Comparison of ENCODE assay signal across 9 cellular contexts in the genomic region with DNA sequence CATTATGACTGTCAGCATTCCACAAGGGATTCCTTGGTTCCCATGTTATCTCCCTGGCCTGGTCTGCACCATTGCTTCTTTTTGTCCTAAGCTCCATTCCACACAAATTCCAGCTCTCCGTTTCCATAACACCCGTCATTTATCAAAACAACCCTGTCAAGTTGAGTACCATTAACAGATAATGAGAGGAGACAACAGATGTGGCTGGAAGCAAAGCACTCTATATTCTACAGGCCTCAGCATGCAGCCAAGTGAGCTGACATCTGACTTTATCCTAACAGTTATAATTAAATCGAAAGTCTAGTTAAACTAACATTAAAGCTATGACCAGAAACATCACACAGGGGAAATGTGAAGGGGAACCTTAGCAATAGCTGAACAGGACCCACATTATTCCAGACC.
DNase-seq lines count a peak whose midpoint lies in the region; ATAC-seq and TF ChIP-seq lines count a peak whose summit lies in the region.
"Had no signal": no experiment of that assay in that cellular context is flagged by ENCODE, and none has a peak within 500 bp of the region (broad histone marks: within the 10 kb centered on the region; RNA-seq: fewer than 3 reads in every experiment).

No MANE protein-coding gene starts in this region.

- H3K4me3 ChIP-seq in IMR-90 (ENCODE audit: insufficient read depth, low read depth, low read length) = no peak overlapping the region
- H3K4me3 ChIP-seq in fibroblast of pulmonary artery (replicated peaks; ENCODE audit: low read depth, low read length) = no peak overlapping the region
- no peak overlapping the region for H3K4me3 ChIP-seq in CD8-positive, alpha-beta memory T cell (ENCODE audit: low read length)

- H3K18ac ChIP-seq in IMR-90 (ENCODE audit: low read depth, low read length) = peak overlapping the region; percentile 0; the same call in 1 of the 2 replicates

- H3K14ac ChIP-seq in IMR-90 (replicated peaks; ENCODE audit: low read depth, low read length) = peak overlapping the region; percentile 75

- H3K27ac Mint-ChIP-seq in stimulated activated naive B cell treated with anti-CD40 and anti-IgM and Interleukin-4, amounts not matched to agents 10 μg/mL and 1 μg/mL and 100 μg/mL, for 72 hours = peak overlapping the region; percentile 16
- no peak overlapping the region for H3K27ac Mint-ChIP-seq in CD8-positive, alpha-beta memory T cell

- H4K5ac ChIP-seq in IMR-90 (ENCODE audit: low read depth, low read length) = no peak overlapping the region

- H4K91ac ChIP-seq in IMR-90 (ENCODE audit: insufficient read depth, low read depth, low read length) = no peak overlapping the region

- peak overlapping the region; percentile 49; the same call in 1 of the 2 replicates for H3K4me2 ChIP-seq in IMR-90 (ENCODE audit: low read depth, low read length)

- H2AK5ac ChIP-seq in IMR-90 (ENCODE audit: low read depth, low read length) = peak overlapping the region; percentile 38; the same call in 1 of the 2 replicates

- H3K23ac ChIP-seq in IMR-90 (ENCODE audit: low read depth, low read length) = no peak overlapping the region; the same call in 1 of the 2 replicates

- peak overlapping the region; percentile 58; the same call in 1 of the 2 replicates for H2BK120ac ChIP-seq in IMR-90 (ENCODE audit: low read depth, low read length)

- no peak for TF ChIP-seq RAD21 in IMR-90 (IDR thresholded peaks at IDR 0.05; ENCODE audit: low read length)

- H2BK15ac ChIP-seq in IMR-90 (ENCODE audit: low read depth, low read length) = peak overlapping the region; percentile 57; the same call in 1 of the 3 replicates

- peaks cover 6% of the 10 kb centered on the region for H3K9me1 ChIP-seq in IMR-90 (ENCODE audit: insufficient read depth, low read length)

- no peaks in the 10 kb centered on the region for H3K27me3 Mint-ChIP-seq in stimulated activated naive B cell treated with anti-CD40 and anti-IgM and Interleukin-4, amounts not matched to agents 10 μg/mL and 1 μg/mL and 100 μg/mL, for 72 hours
- peaks cover 19 to 32% of the 10 kb centered on the region in 2 donors for H3K27me3 Mint-ChIP-seq in CD8-positive, alpha-beta memory T cell

- no peak for TF ChIP-seq POLR2A in IMR-90 (IDR thresholded peaks at IDR 0.05; ENCODE audit: low read depth, low read length)

- no TSS peak for BruUV-seq in IMR-90 (replicated peaks; lab: Mats Ljungman, UMichigan)

- dilution Hi-C loops in IMR-90 (cut with HindIII; ENCODE audit: low sequenced_read_pairs, unreplicated experiment) = no loop called here

- peaks cover 3 to 4% of the 10 kb centered on the region in 2 donors for H3K9me3 Mint-ChIP-seq in stimulated activated naive B cell treated with anti-CD40 and anti-IgM and Interleukin-4, amounts not matched to agents 10 μg/mL and 1 μg/mL and 100 μg/mL, for 72 hours
- H3K9me3 Mint-ChIP-seq in CD8-positive, alpha-beta memory T cell = peaks cover 0 to 1% (median 0%) of the 10 kb centered on the region in 5 donors

- in situ Hi-C loops in IMR-90 (cut with MboI; ENCODE audit: low sequenced_read_pairs) = loop anchor here (25.0 kb wide), 1 partner anchor 720 kb away; no protein-coding TSS in a partner anchor
- in situ Hi-C loops in KBM-7 (cut with MboI; ENCODE audit: low pct_unique_long_range_greater_than_20kb, low sequenced_read_pairs) = no loop called here

- H3K4me1 ChIP-seq in IMR-90 (ENCODE audit: control insufficient read depth, insufficient read depth, low read length) = peaks cover 8% of the 10 kb centered on the region
- H3K4me1 ChIP-seq in CD8-positive, alpha-beta memory T cell (ENCODE audit: insufficient read depth, low read length) = peaks cover 12% of the 10 kb centered on the region

- no peak overlapping the region for H2AK9ac ChIP-seq in IMR-90 (replicated peaks; ENCODE audit: low read depth, low read length, poor library complexity)

- peaks cover 3 to 8% of the 10 kb centered on the region in 2 donors for H3K36me3 Mint-ChIP-seq in stimulated activated naive B cell treated with anti-CD40 and anti-IgM and Interleukin-4, amounts not matched to agents 10 μg/mL and 1 μg/mL and 100 μg/mL, for 72 hours
- H3K36me3 Mint-ChIP-seq in CD8-positive, alpha-beta memory T cell = peaks cover 0 to 2% (median 0%) of the 10 kb centered on the region in 3 donors

- H3K27me3 ChIP-seq in IMR-90 (ENCODE audit: control insufficient read depth, insufficient read depth, low read length) = no peaks in the 10 kb centered on the region
- peaks cover 11% of the 10 kb centered on the region for H3K27me3 ChIP-seq in CD8-positive, alpha-beta memory T cell (ENCODE audit: insufficient read depth, low read length, poor library complexity, severe bottlenecking)

- TF ChIP-seq CTCF in IMR-90 (conservative IDR thresholded peaks at IDR 0.05; ENCODE audit: low read depth, low read length) (no peak), fibroblast of pulmonary artery (IDR thresholded peaks at IDR 0.05; ENCODE audit: low read length, missing control alignments) (no peak), omental fat pad (IDR thresholded peaks at IDR 0.05) (no peak)

- H3K79me1 ChIP-seq in IMR-90 (ENCODE audit: low read depth in 1 of 2, low read length in 2 of 2) = peaks cover 21 to 39% of the 10 kb centered on the region in 2 experiments; a peak in 3 of 4 replicates

- H3K27ac ChIP-seq in IMR-90 (ENCODE audit: insufficient read depth, low read length) = no peak overlapping the region
- H3K27ac ChIP-seq in CD8-positive, alpha-beta memory T cell (ENCODE audit: low read depth, low read length) = no peak overlapping the region

- peaks cover 6% of the 10 kb centered on the region; the same call in 1 of the 2 replicates for H4K20me1 ChIP-seq in IMR-90 (ENCODE audit: insufficient read depth, low read length)

- H3K56ac ChIP-seq in IMR-90 (ENCODE audit: extremely low read depth, insufficient read depth, low read length) = no peak overlapping the region

- H3K4me1 Mint-ChIP-seq in stimulated activated naive B cell treated with anti-CD40 and anti-IgM and Interleukin-4, amounts not matched to agents 10 μg/mL and 1 μg/mL and 100 μg/mL, for 72 hours = peaks cover 23 to 51% of the 10 kb centered on the region in 2 donors
- H3K4me1 Mint-ChIP-seq in CD8-positive, alpha-beta memory T cell = peaks cover 16 to 26% (median 16%) of the 10 kb centered on the region in 3 donors

- POLR2A ChIA-PET in IMR-90 (lab: Charles Lee; ENCODE audit: unreplicated experiment) = no interaction called here
- POLR2A ChIA-PET in CD8-positive, alpha-beta memory T cell (lab: Charles Lee) = no interaction called here

- CTCF ChIA-PET in IMR-90 (lab: Yijun Ruan, JAX) = interaction anchor here (0.5 to 0.9 kb wide), 3 partner anchors 9 to 142 kb away, joined by 3 read pairs; no protein-coding TSS in a partner anchor
- CTCF ChIA-PET in CD8-positive, alpha-beta memory T cell (lab: Charles Lee) = no interaction called here

- no peak overlapping the region for H3K9ac ChIP-seq in IMR-90 (ENCODE audit: low read depth, low read length)

- DNase-seq in IMR-90 = peak; percentile 32
- DNase-seq in NCI-H524 treated with DMSO at 0.1 percent for 48 hours (lab: John Stamatoyannopoulos, UW) = peak; percentile 95
- DNase-seq in fibroblast of pulmonary artery (ENCODE audit: low read depth) = peak; percentile 68
- DNase-seq in stimulated activated naive B cell treated with anti-CD40 and anti-IgM and Interleukin-4, amounts not matched to agents 10 μg/mL and 1 μg/mL and 100 μg/mL, for 72 hours = no peak
- no peak for DNase-seq in KBM-7
- DNase-seq in CD8-positive, alpha-beta memory T cell = no peak
- no peak for DNase-seq in omental fat pad (ENCODE audit: low spot score)
- DNase-seq: activated CD8-positive, alpha-beta memory T cell treated with anti-CD3 and anti-CD28 coated beads for 24 hours had no signal

- H3K36me3 ChIP-seq in IMR-90 (ENCODE audit: control insufficient read depth, insufficient read depth, low read length) = no peaks in the 10 kb centered on the region
- H3K36me3 ChIP-seq in CD8-positive, alpha-beta memory T cell (ENCODE audit: insufficient read depth, low read length) = no peaks in the 10 kb centered on the region

- intact Hi-C loops in IMR-90 (cut with micrococcal nuclease) = no loop called here

- no CpG with 5 or more reads among the region's 3 CpGs for WGBS in IMR-90 (ENCODE audit: extremely low coverage in 2 of 2, insufficient read length in 1 of 2), 2 experiments

- no peak overlapping the region for H2AFZ ChIP-seq in IMR-90 (replicated peaks; ENCODE audit: low read length, poor library complexity)

- H3K4me3 Mint-ChIP-seq in stimulated activated naive B cell treated with anti-CD40 and anti-IgM and Interleukin-4, amounts not matched to agents 10 μg/mL and 1 μg/mL and 100 μg/mL, for 72 hours = no peak overlapping the region
- no peak overlapping the region for H3K4me3 Mint-ChIP-seq in CD8-positive, alpha-beta memory T cell

- ATAC-seq in IMR-90 (ENCODE audit: low read depth) (no peak), GM18519 (IDR thresholded peaks at IDR 0.05; ENCODE audit: low FRiP score, unreplicated experiment) (no peak), omental fat pad (ENCODE audit: low FRiP score) (no peak)
- no peak for ATAC-seq in stimulated activated naive B cell treated with anti-CD40 and anti-IgM and Interleukin-4, amounts not matched to agents 10 μg/mL and 1 μg/mL and 100 μg/mL, for 72 hours (replicated peaks)

- H3K9me3 ChIP-seq in IMR-90 (ENCODE audit: control insufficient read depth, insufficient read depth, low read length) = no peaks in the 10 kb centered on the region
- H3K9me3 ChIP-seq in CD8-positive, alpha-beta memory T cell (ENCODE audit: low read length) = no peaks in the 10 kb centered on the region

- H3K4ac ChIP-seq in IMR-90 (ENCODE audit: low read depth, low read length) = peak overlapping the region; percentile 22

- no peak overlapping the region for H2BK5ac ChIP-seq in IMR-90 (ENCODE audit: low read depth, low read length, poor library complexity, severe bottlenecking)

- H2BK20ac ChIP-seq in IMR-90 (ENCODE audit: low read depth, low read length) = peak overlapping the region; percentile 13; the same call in 1 of the 2 replicates

- H4K8ac ChIP-seq in IMR-90 (ENCODE audit: low read depth in 2 of 2, low read length in 2 of 2) = 0 out of 4 replicates have a peak overlapping the region, but pooled peaks of 1 of the 2 experiments have one; percentile 42

TF ChIP-seq in IMR-90, 13 proteins besides CTCF, POLR2A, EP300 and RAD21 (continues in another document):
- TF ChIP-seq RCOR1 (IDR thresholded peaks at IDR 0.05; ENCODE audit: insufficient replicate concordance, low read length) = no peak
- TF ChIP-seq USF2 (IDR thresholded peaks at IDR 0.05; ENCODE audit: low read depth, low read length) = no peak
- TF ChIP-seq CEBPB (IDR thresholded peaks at IDR 0.05; ENCODE audit: low read depth, low read length) = no peak
- TF ChIP-seq RFX5 (IDR thresholded peaks at IDR 0.05; ENCODE audit: low read depth, low read length) = no peak
- no peak for TF ChIP-seq MAZ (IDR thresholded peaks at IDR 0.05; ENCODE audit: borderline replicate concordance, low read depth, low read length)

Comparison
In these comparisons a context has a peak if more than half of its experiments do, and no peak if none do; other contexts are left out.
1. DNase-seq: peak in IMR-90 (single experiment), NCI-H524 treated with DMSO at 0.1 percent for 48 hours (single experiment) and fibroblast of pulmonary artery (single experiment); none in stimulated activated naive B cell treated with anti-CD40 and anti-IgM and Interleukin-4, amounts not matched to agents 10 μg/mL and 1 μg/mL and 100 μg/mL, for 72 hours (single experiment), KBM-7 (single experiment), CD8-positive, alpha-beta memory T cell (0 of 5) and omental fat pad (single experiment).